Comparison of ENCODE assay signal across 25 cellular contexts in genomic region chr3:64254443-64254842, GRCh38.
"Had no signal": no experiment of that assay in that cellular context is flagged by ENCODE, and none has a peak within 500 bp of the region (broad histone marks: within the 10 kb centered on the region; RNA-seq: fewer than 3 reads in every experiment).

No MANE protein-coding gene starts in this region.

- ATAC-seq: activated CD4-positive, CD25-positive, alpha-beta regulatory T cell treated with anti-CD3 and anti-CD28 coated beads, Interleukin-2, amount 50 U/mL, for 24 hours; heart left ventricle; left lobe of liver; mucosa of descending colon; right lobe of liver; T-helper 17 cell had no signal

- H3K4me3 ChIP-seq: heart left ventricle, lung, mucosa of descending colon, right lobe of liver, testis, uterus had no signal

- H3K9me3 ChIP-seq: heart left ventricle, mucosa of descending colon, right lobe of liver, testis, uterus had no signal

- DNase-seq: activated CD4-positive, alpha-beta T cell treated with anti-CD3 and anti-CD28 coated beads for 48 hours; activated CD4-positive, alpha-beta T cell treated with anti-CD3 and anti-CD28 coated beads, Interleukin-2, amount 50 U/mL, for 48 hours; activated CD8-positive, alpha-beta memory T cell treated with anti-CD3 and anti-CD28 coated beads for 24 hours; activated effector memory CD4-positive, alpha-beta T cell treated with Interleukin-2 at 50 U/mL for 16 hours; activated naive CD4-positive, alpha-beta T cell treated with Interleukin-2 at 50 U/mL for 16 hours; aorta; caudate nucleus; cortex of kidney; foreskin fibroblast; heart left ventricle; hypothalamus; immature natural killer cell; mesendoderm; mucosa of descending colon; right lobe of liver; stimulated activated naive CD4-positive, alpha-beta T cell; T-helper 17 cell; T1000; testis; uterus; WERI-Rb-1 had no signal

- H3K27me3 ChIP-seq: heart left ventricle, right lobe of liver, testis, uterus had no signal

- H3K36me3 ChIP-seq: right lobe of liver, uterus had no signal

- FAIRE-seq: endothelial cell of umbilical vein had no signal

- H3K27ac ChIP-seq: right lobe of liver, testis, uterus, WERI-Rb-1 had no signal

- H3K4me1 ChIP-seq: right lobe of liver, testis, uterus had no signal
